ENCODE assay signal across 11 cellular contexts in the genomic region with DNA sequence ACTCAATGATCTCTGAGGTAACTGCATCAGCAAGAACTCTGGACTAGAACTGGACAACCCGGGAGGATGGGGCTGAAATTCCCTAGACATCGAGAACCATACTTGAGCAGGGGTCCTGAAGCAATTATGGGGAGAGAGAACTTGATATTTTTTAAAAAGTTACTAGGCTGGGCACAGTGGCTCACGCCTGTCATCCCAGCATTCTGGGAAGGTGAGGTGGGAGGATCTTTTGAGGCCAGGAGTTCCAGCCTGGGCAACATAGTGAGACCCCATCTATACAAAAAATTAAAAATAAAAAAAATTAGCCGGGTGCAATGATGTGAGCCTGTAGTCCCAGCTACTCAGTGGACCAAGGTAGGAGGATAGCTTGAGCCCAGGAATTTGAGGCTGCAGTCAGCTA. TPM values are rescaled to one million over a fixed set of nuclear protein-coding genes. Genes with fewer than 3 reads are reported as not detected.
DNase-seq lines count a peak whose midpoint lies in the region; ATAC-seq and TF ChIP-seq lines count a peak whose summit lies in the region.
"Had no signal": no experiment of that assay in that cellular context is flagged by ENCODE, and none has a peak within 500 bp of the region (broad histone marks: within the 10 kb centered on the region; RNA-seq: fewer than 3 reads in every experiment).

No MANE protein-coding gene starts in this region.

- H3K27ac ChIP-seq in BLaER1 (peak overlapping the region; percentile 60; the same call in 1 of the 2 replicates), HUES48 (ENCODE audit: low read depth, low read length) (peak overlapping the region; percentile 70)

- H3K4me3 ChIP-seq in BLaER1 (no peak overlapping the region), HUES48 (ENCODE audit: low read depth, low read length) (no peak overlapping the region)
- H3K4me3 ChIP-seq: pancreas had no signal

- H3K36me3 ChIP-seq in BLaER1 (peaks cover 14% of the 10 kb centered on the region), HUES48 (ENCODE audit: control insufficient read depth, insufficient read depth, low read length) (peaks cover 13% of the 10 kb centered on the region)

- H3K9ac ChIP-seq in BLaER1 (no peak overlapping the region), HUES48 (ENCODE audit: low read depth, low read length) (no peak overlapping the region)

- ATAC-seq in activated naive CD8-positive, alpha-beta T cell treated with anti-CD3 and anti-CD28 coated beads, Interleukin-2, amount 10 ng/mL, durations not matched to agents 7 days and 5 days (ENCODE audit: low read depth), result no peak
- ATAC-seq in natural killer cell, result no peak
- ATAC-seq in GM19328 (IDR thresholded peaks at IDR 0.05; ENCODE audit: unreplicated experiment), result no peak

- H3K4me1 ChIP-seq in BLaER1, result peaks cover 58% of the 10 kb centered on the region
- H3K4me1 ChIP-seq in HUES48 (ENCODE audit: control insufficient read depth, insufficient read depth, low read length), result peaks cover 17% of the 10 kb centered on the region; the same call in 1 of the 2 replicates

- no peaks in the 10 kb centered on the region for H3K9me3 ChIP-seq in BLaER1
- no peaks in the 10 kb centered on the region for H3K9me3 ChIP-seq in HUES48 (ENCODE audit: control insufficient read depth, insufficient read depth, low read length)
- H3K9me3 ChIP-seq: pancreas had no signal

- H3K4me3 Mint-ChIP-seq in activated naive CD8-positive, alpha-beta T cell treated with anti-CD3 and anti-CD28 coated beads, Interleukin-2, amount 10 ng/mL, durations not matched to agents 7 days and 5 days, result no peak overlapping the region
- no peak overlapping the region for H3K4me3 Mint-ChIP-seq in natural killer cell

- DNase-seq in activated naive CD8-positive, alpha-beta T cell treated with anti-CD3 and anti-CD28 coated beads, Interleukin-2, amount 10 ng/mL, durations not matched to agents 7 days and 5 days, result no peak
- DNase-seq in natural killer cell, result no peak
- DNase-seq in glomerular visceral epithelial cell (ENCODE audit: extremely low spot score), result no peak
- no peak for DNase-seq in DMS114 treated with DMSO at 0.1 percent for 48 hours (lab: John Stamatoyannopoulos, UW; ENCODE audit: unreplicated experiment)
- DNase-seq in NCI-H446 treated with DMSO at 0.1 percent for 48 hours (lab: John Stamatoyannopoulos, UW), result no peak
- DNase-seq: GF-D8 had no signal

- H3K9me3 Mint-ChIP-seq in activated naive CD8-positive, alpha-beta T cell treated with anti-CD3 and anti-CD28 coated beads, Interleukin-2, amount 10 ng/mL, durations not matched to agents 7 days and 5 days, result no peaks in the 10 kb centered on the region
- no peaks in the 10 kb centered on the region for H3K9me3 Mint-ChIP-seq in natural killer cell
- H3K9me3 Mint-ChIP-seq: CD14-positive monocyte had no signal

- H3K36me3 Mint-ChIP-seq in activated naive CD8-positive, alpha-beta T cell treated with anti-CD3 and anti-CD28 coated beads, Interleukin-2, amount 10 ng/mL, durations not matched to agents 7 days and 5 days, result peaks cover 16% of the 10 kb centered on the region
- H3K36me3 Mint-ChIP-seq in natural killer cell, result no peaks in the 10 kb centered on the region

- no peak for TF ChIP-seq CTCF in natural killer cell (IDR thresholded peaks at IDR 0.05)

- intact Hi-C loops in natural killer cell (cut with micrococcal nuclease), result no loop called here

- H4K20me1 ChIP-seq in BLaER1, result peaks cover 26% of the 10 kb centered on the region

- H3K27me3 ChIP-seq in BLaER1, result no peaks in the 10 kb centered on the region
- H3K27me3 ChIP-seq in HUES48 (ENCODE audit: control insufficient read depth, insufficient read depth, low read length), result no peaks in the 10 kb centered on the region
- H3K27me3 ChIP-seq: pancreas had no signal

- peak overlapping the region; percentile 92 for H3K27ac Mint-ChIP-seq in activated naive CD8-positive, alpha-beta T cell treated with anti-CD3 and anti-CD28 coated beads, Interleukin-2, amount 10 ng/mL, durations not matched to agents 7 days and 5 days
- H3K27ac Mint-ChIP-seq in natural killer cell, result peak overlapping the region; percentile 91 to 96

- H3K4me1 Mint-ChIP-seq in activated naive CD8-positive, alpha-beta T cell treated with anti-CD3 and anti-CD28 coated beads, Interleukin-2, amount 10 ng/mL, durations not matched to agents 7 days and 5 days, result peaks cover 57% of the 10 kb centered on the region
- peaks cover 38 to 55% of the 10 kb centered on the region in 2 donors for H3K4me1 Mint-ChIP-seq in natural killer cell

- H3K27me3 Mint-ChIP-seq in activated naive CD8-positive, alpha-beta T cell treated with anti-CD3 and anti-CD28 coated beads, Interleukin-2, amount 10 ng/mL, durations not matched to agents 7 days and 5 days, result no peaks in the 10 kb centered on the region
- H3K27me3 Mint-ChIP-seq in natural killer cell (ENCODE audit: low read depth in 2 of 2), result no peaks in the 10 kb centered on the region

- no peak overlapping the region for H3K4me2 ChIP-seq in BLaER1

- POLR2A ChIA-PET in activated naive CD8-positive, alpha-beta T cell treated with anti-CD3 and anti-CD28 coated beads, Interleukin-2, amount 10 ng/mL, durations not matched to agents 7 days and 5 days (lab: Charles Lee), result interaction anchor here (1.7 to 8.1 kb wide), 3 partner anchors 14 to 139 kb away, joined by 5 to 298 read pairs (median 9); a partner anchor contains a TSS

RNA-seq across cellular contexts. Expression of a gene that starts 2.3 kb away (rescaled TPM):
- total RNA-seq in activated naive CD8-positive, alpha-beta T cell treated with anti-CD3 and anti-CD28 coated beads, Interleukin-2, amount 10 ng/mL, durations not matched to agents 7 days and 5 days, result 100 to 1,000 TPM; 103 to 110 TPM
- total RNA-seq in natural killer cell, result 100 to 1,000 TPM; 148 to 238 (median 192) TPM

RNA-seq across cellular contexts. Expression of a gene that starts 8.9 kb away (rescaled TPM):
- 100 to 1,000 TPM; 161 to 168 TPM for total RNA-seq in activated naive CD8-positive, alpha-beta T cell treated with anti-CD3 and anti-CD28 coated beads, Interleukin-2, amount 10 ng/mL, durations not matched to agents 7 days and 5 days
- 100 to 1,000 TPM; 123 to 158 (median 131) TPM for total RNA-seq in natural killer cell

RNA-seq across cellular contexts. Expression of a gene that starts 24.6 kb away (rescaled TPM):
- 10 to 100 TPM; 31.7 to 32.4 TPM for total RNA-seq in activated naive CD8-positive, alpha-beta T cell treated with anti-CD3 and anti-CD28 coated beads, Interleukin-2, amount 10 ng/mL, durations not matched to agents 7 days and 5 days
- 10 to 100 TPM; 25.3 to 34.5 (median 31.4) TPM for total RNA-seq in natural killer cell

RNA-seq across cellular contexts. Expression of a gene that starts 45.4 kb away (rescaled TPM):
- total RNA-seq in activated naive CD8-positive, alpha-beta T cell treated with anti-CD3 and anti-CD28 coated beads, Interleukin-2, amount 10 ng/mL, durations not matched to agents 7 days and 5 days, result under 1 TPM; 0.34 to 0.36 TPM
- under 1 TPM in 2 of 3 donors, not detected in 1; 0.35 to 0.73 TPM for total RNA-seq in natural killer cell

RNA-seq across cellular contexts. Expression of a gene that starts 51.3 kb away (rescaled TPM):
- 100 to 1,000 TPM in 1 of 2 experiments, 10 to 100 TPM in 1; 90.7 to 108 TPM for total RNA-seq in activated naive CD8-positive, alpha-beta T cell treated with anti-CD3 and anti-CD28 coated beads, Interleukin-2, amount 10 ng/mL, durations not matched to agents 7 days and 5 days
- 100 to 1,000 TPM in 2 of 3 donors, 10 to 100 TPM in 1; 97.1 to 120 (median 108) TPM for total RNA-seq in natural killer cell
